In genomic region chr2:231710751-231711676, GRCh38 we compare ENCODE assay signal across 8 cellular contexts. TPM values are rescaled to one million over a fixed set of nuclear protein-coding genes. Genes with fewer than 3 reads are reported as not detected.
DNase-seq lines count a peak whose midpoint lies in the region; ATAC-seq and TF ChIP-seq lines count a peak whose summit lies in the region.

No MANE protein-coding gene starts in this region.

- H3K4me3 ChIP-seq in MG63 (peak overlapping the region; percentile 82), iPS-20b (ENCODE audit: low read length) (peak overlapping the region; percentile 97), spleen (peak overlapping the region; percentile 74 to 96 (median 90))

- no peak for TF ChIP-seq CTCF in spleen (IDR thresholded peaks at IDR 0.05 in 8 of 11, conservative IDR thresholded peaks at IDR 0.05 in 3 of 11)

- intact Hi-C loops in spleen (cut with DNase I; ENCODE audit: low total_unique reads) = loop anchor here (5.0 to 10.0 kb wide), 2 partner anchors 46 to 99 kb away; no protein-coding TSS in a partner anchor

- H3K36me3 ChIP-seq in MG63 (peaks cover 52% of the 10 kb centered on the region), iPS-20b (ENCODE audit: insufficient read depth, low read depth, low read length) (peaks cover 41% of the 10 kb centered on the region), spleen (peaks cover 0 to 36% (median 18%) of the 10 kb centered on the region in 6 donors)

- no peaks in the 10 kb centered on the region for H3K9me3 ChIP-seq in MG63
- no peaks in the 10 kb centered on the region for H3K9me3 ChIP-seq in iPS-20b (ENCODE audit: insufficient read depth, low read depth, low read length)
- H3K9me3 ChIP-seq in spleen = no peaks in the 10 kb centered on the region

- DNase-seq in Caki2 (ENCODE audit: low read depth) (peak; percentile 33), MG63 (no peak), spleen (peak; percentile 89), DMS153 (lab: John Stamatoyannopoulos, UW) (no peak)

- 2 to 3% (median 2%) methylated on average over 41 to 48 of the region's 48 CpGs for WGBS in spleen, 5 donors

- no peak for ATAC-seq in HG03280 (IDR thresholded peaks at IDR 0.05; ENCODE audit: unreplicated experiment)
- no peak for ATAC-seq in HG03571 (IDR thresholded peaks at IDR 0.05; ENCODE audit: unreplicated experiment)

- peaks cover 8% of the 10 kb centered on the region; the same call in 1 of the 2 replicates for H3K4me1 ChIP-seq in iPS-20b (ENCODE audit: insufficient read depth, low read length)
- H3K4me1 ChIP-seq in spleen = peaks cover 29 to 67% (median 51%) of the 10 kb centered on the region in 6 donors

- in situ Hi-C loops in Caki2 (cut with HindIII; ENCODE audit: low pct_unique_long_range_greater_than_20kb, low sequenced_read_pairs) = no loop called here

- peak overlapping the region; percentile 66 for H3K27ac ChIP-seq in angular gyrus (ENCODE audit: low read depth, low read length)
- no peak overlapping the region for H3K27ac ChIP-seq in iPS-20b (ENCODE audit: low read length)
- H3K27ac ChIP-seq in spleen = peak overlapping the region; percentile 80 to 100 (median 100)

- no peak for TF ChIP-seq POLR2A in spleen (IDR thresholded peaks at IDR 0.05)

- H3K27me3 ChIP-seq in MG63 (no peaks in the 10 kb centered on the region), iPS-20b (ENCODE audit: insufficient read depth, low read length) (no peaks in the 10 kb centered on the region), spleen (replicated peaks in 1 of 7) (no peaks in the 10 kb centered on the region)

- H3K9ac ChIP-seq in iPS-20b (ENCODE audit: low read depth, low read length) = peak overlapping the region; percentile 99

RNA-seq across cellular contexts. Expression of gene PTMA, which starts 2.7 kb away (rescaled TPM):
- total RNA-seq in Caki2 (2014; rRNA removed; shearing (Covaris generic); ENCODE audit: low replicate concordance) = 1,152 and 1,297 TPM in 2 replicates
- 1,493 and 1,533 TPM in 2 replicates for total RNA-seq in MG63 (2014; rRNA removed; shearing (Covaris generic); ENCODE audit: low replicate concordance)
- 100 to 1,000 TPM; 509 to 901 (median 767) TPM for total RNA-seq in spleen
- 1,000 to 10,000 TPM; 1,653 to 2,114 (median 1,725) TPM for polyA plus RNA-seq in spleen

Comparison
In these comparisons a context has a peak if more than half of its experiments do, and no peak if none do; other contexts are left out.
1. DNase-seq: peak in Caki2 (single experiment) and spleen (single experiment); none in MG63 (single experiment) and DMS153 (single experiment).
2. Peak in every context shown above with its lines, with median percentiles within 50 percentile points of each other: H3K4me3 ChIP-seq.